Comparison of ENCODE assay signal across 1 cellular context in genomic region chr1:12157366-12158231, GRCh38.
TF ChIP-seq lines count a peak whose summit lies in the region.

No MANE protein-coding gene starts in this region.

TF ChIP-seq in GM23338, 12 proteins besides CTCF, POLR2A, EP300 and RAD21 (continued from another document):
- no peak for TF ChIP-seq REST (IDR thresholded peaks at IDR 0.05; ENCODE audit: unreplicated experiment)
- no peak for TF ChIP-seq CREB1 (CRISPR knock-in tag; IDR thresholded peaks at IDR 0.05; ENCODE audit: low read depth)
- TF ChIP-seq ZNF114 (CRISPR knock-in tag; IDR thresholded peaks at IDR 0.05), result no peak
- no peak for TF ChIP-seq ETS1 (IDR thresholded peaks at IDR 0.05)
- TF ChIP-seq, protein P1, sequence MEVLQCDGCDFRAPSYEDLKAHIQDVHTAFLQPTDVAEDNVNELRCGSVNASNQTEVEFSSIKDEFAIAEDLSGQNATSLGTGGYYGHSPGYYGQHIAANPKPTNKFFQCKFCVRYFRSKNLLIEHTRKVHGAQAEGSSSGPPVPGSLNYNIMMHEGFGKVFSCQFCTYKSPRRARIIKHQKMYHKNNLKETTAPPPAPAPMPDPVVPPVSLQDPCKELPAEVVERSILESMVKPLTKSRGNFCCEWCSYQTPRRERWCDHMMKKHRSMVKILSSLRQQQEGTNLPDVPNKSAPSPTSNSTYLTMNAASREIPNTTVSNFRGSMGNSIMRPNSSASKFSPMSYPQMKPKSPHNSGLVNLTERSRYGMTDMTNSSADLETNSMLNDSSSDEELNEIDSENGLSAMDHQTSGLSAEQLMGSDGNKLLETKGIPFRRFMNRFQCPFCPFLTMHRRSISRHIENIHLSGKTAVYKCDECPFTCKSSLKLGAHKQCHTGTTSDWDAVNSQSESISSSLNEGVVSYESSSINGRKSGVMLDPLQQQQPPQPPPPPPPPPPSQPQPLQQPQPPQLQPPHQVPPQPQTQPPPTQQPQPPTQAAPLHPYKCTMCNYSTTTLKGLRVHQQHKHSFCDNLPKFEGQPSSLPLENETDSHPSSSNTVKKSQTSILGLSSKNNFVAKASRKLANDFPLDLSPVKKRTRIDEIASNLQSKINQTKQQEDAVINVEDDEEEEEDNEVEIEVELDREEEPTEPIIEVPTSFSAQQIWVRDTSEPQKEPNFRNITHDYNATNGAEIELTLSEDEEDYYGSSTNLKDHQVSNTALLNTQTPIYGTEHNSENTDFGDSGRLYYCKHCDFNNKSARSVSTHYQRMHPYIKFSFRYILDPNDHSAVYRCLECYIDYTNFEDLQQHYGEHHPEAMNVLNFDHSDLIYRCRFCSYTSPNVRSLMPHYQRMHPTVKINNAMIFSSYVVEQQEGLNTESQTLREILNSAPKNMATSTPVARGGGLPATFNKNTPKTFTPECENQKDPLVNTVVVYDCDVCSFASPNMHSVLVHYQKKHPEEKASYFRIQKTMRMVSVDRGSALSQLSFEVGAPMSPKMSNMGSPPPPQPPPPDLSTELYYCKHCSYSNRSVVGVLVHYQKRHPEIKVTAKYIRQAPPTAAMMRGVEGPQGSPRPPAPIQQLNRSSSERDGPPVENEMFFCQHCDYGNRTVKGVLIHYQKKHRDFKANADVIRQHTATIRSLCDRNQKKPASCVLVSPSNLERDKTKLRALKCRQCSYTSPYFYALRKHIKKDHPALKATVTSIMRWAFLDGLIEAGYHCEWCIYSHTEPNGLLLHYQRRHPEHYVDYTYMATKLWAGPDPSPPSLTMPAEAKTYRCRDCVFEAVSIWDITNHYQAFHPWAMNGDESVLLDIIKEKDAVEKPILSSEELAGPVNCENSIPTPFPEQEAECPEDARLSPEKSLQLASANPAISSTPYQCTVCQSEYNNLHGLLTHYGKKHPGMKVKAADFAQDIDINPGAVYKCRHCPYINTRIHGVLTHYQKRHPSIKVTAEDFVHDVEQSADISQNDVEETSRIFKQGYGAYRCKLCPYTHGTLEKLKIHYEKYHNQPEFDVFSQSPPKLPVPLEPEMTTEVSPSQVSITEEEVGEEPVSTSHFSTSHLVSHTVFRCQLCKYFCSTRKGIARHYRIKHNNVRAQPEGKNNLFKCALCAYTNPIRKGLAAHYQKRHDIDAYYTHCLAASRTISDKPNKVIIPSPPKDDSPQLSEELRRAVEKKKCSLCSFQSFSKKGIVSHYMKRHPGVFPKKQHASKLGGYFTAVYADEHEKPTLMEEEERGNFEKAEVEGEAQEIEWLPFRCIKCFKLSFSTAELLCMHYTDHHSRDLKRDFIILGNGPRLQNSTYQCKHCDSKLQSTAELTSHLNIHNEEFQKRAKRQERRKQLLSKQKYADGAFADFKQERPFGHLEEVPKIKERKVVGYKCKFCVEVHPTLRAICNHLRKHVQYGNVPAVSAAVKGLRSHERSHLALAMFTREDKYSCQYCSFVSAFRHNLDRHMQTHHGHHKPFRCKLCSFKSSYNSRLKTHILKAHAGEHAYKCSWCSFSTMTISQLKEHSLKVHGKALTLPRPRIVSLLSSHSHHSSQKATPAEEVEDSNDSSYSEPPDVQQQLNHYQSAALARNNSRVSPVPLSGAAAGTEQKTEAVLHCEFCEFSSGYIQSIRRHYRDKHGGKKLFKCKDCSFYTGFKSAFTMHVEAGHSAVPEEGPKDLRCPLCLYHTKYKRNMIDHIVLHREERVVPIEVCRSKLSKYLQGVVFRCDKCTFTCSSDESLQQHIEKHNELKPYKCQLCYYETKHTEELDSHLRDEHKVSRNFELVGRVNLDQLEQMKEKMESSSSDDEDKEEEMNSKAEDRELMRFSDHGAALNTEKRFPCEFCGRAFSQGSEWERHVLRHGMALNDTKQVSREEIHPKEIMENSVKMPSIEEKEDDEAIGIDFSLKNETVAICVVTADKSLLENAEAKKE (CRISPR knock-in tag; IDR thresholded peaks at IDR 0.05), result no peak
